19 cellular contexts compared by ENCODE assay signal in the genomic region with DNA sequence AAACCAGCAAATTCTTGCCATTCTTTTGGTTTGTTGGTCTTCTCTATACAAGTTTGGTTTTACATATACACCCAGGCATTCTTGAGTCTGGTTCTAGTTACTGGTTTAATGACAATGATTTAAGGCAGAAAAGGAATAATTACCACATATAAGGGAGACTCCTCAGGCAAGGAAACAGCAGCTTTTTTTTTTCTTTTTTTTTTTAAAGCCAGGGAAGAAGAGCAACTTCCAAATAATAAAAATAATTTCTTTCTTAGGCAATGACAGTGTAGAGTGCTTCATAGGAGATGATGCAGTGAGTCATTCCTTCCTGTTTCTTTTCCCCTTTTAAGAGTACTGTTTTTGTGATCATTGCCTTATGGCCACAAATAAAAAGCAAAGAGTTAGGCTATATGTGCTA.
DNase-seq lines count a peak whose midpoint lies in the region; ATAC-seq, FAIRE-seq and TF ChIP-seq lines count a peak whose summit lies in the region.
"Had no signal": no experiment of that assay in that cellular context is flagged by ENCODE, and none has a peak within 500 bp of the region (broad histone marks: within the 10 kb centered on the region; RNA-seq: fewer than 3 reads in every experiment).

No MANE protein-coding gene starts in this region.

- DNase-seq in AML-193 (lab: John Stamatoyannopoulos, UW) (peak; percentile 51 to 59), LHCN-M2 (ENCODE audit: low read depth) (peak; percentile 34), SKM-1 (lab: John Stamatoyannopoulos, UW; ENCODE audit: unreplicated experiment) (peak; percentile 33), fibroblast of villous mesenchyme (ENCODE audit: low read depth) (peak; percentile 43), GM19239 (ENCODE audit: insufficient read length, low spot score) (no peak)
- no peak for DNase-seq in activated naive CD4-positive, alpha-beta T cell treated with Interleukin-2 at 50 U/mL for 16 hours
- DNase-seq: activated CD4-positive, alpha-beta memory T cell treated with anti-CD3 and anti-CD28 coated beads, Interleukin-2, amount 10 ng/mL, durations not matched to agents 7 days and 5 days; activated gamma-delta T cell; effector CD4-positive, alpha-beta T cell; H7; KG1; NCI-H1694; NCI-H526 treated with DMSO at 0.1 percent for 48 hours; stimulated activated naive CD4-positive, alpha-beta T cell treated with Interleukin-2 at 50 U/mL for 16 hours had no signal

- no peak for FAIRE-seq in GM19239 (lab: Jason Lieb, UNC)
- FAIRE-seq: islet of Langerhans, TTC549 had no signal

- no peak for ATAC-seq in HG03097 (IDR thresholded peaks at IDR 0.05; ENCODE audit: low FRiP score, unreplicated experiment)
- no peak for ATAC-seq in HG03432 (IDR thresholded peaks at IDR 0.05; ENCODE audit: unreplicated experiment)
- ATAC-seq: Right ventricle myocardium inferior had no signal

- H3K4me3 ChIP-seq in fibroblast of villous mesenchyme (ENCODE audit: low read depth, low read length): no peak overlapping the region

- TF ChIP-seq CTCF in fibroblast of villous mesenchyme (IDR thresholded peaks at IDR 0.05; ENCODE audit: insufficient read depth, low read depth, low read length): no peak

Comparison
In these comparisons a context has a peak if more than half of its experiments do, and no peak if none do; other contexts are left out.
1. DNase-seq: peak in AML-193 (2 of 2), LHCN-M2 (single experiment), SKM-1 (single experiment) and fibroblast of villous mesenchyme (single experiment); none in GM19239 (single experiment) and activated naive CD4-positive, alpha-beta T cell treated with Interleukin-2 at 50 U/mL for 16 hours (single experiment).